1 cellular context compared by ENCODE assay signal in genomic region chr2:235609746-235610145, GRCh38.
TF ChIP-seq lines count a peak whose summit lies in the region.

No MANE protein-coding gene starts in this region.

TF ChIP-seq in H1, 55 proteins besides CTCF, POLR2A, EP300 and RAD21 (continued from another document):
- TF ChIP-seq SAP30 (IDR thresholded peaks at IDR 0.05; ENCODE audit: insufficient read depth, insufficient replicate concordance, low read length) (no peak), BACH1 (IDR thresholded peaks at IDR 0.05; ENCODE audit: low read length) (no peak), CEBPB (IDR thresholded peaks at IDR 0.05; ENCODE audit: low read depth, low read length) (no peak), HDAC6 (IDR thresholded peaks at IDR 0.05; ENCODE audit: low read depth, low read length) (no peak)
